In genomic region chr18:45974088-45974536, GRCh38 we compare ENCODE assay signal across 1 cellular context.
TF ChIP-seq lines count a peak whose summit lies in the region.

No MANE protein-coding gene starts in this region.

TF ChIP-seq in K562, 482 proteins besides CTCF, POLR2A, EP300 and RAD21 (continued from another document):
- TF ChIP-seq PCBP2 (IDR thresholded peaks at IDR 0.05; ENCODE audit: low read depth, low read length, poor library complexity, severe bottlenecking) (no peak), FOXA3 (CRISPR knock-in tag; conservative IDR thresholded peaks at IDR 0.05 in 1 of 2, IDR thresholded peaks at IDR 0.05 in 1 of 2) (no peak), HNRNPK (IDR thresholded peaks at IDR 0.05; ENCODE audit: low read depth, low read length, poor library complexity, severe bottlenecking) (no peak), YBX1 (IDR thresholded peaks at IDR 0.05) (no peak), NFXL1 (CRISPR knock-in tag; IDR thresholded peaks at IDR 0.05) (no peak), EWSR1 (IDR thresholded peaks at IDR 0.05; ENCODE audit: borderline replicate concordance, low read depth, partially characterized antibody) (no peak), ZKSCAN3 (CRISPR knock-in tag; IDR thresholded peaks at IDR 0.05) (no peak), ZBTB12 (CRISPR knock-in tag; IDR thresholded peaks at IDR 0.05) (no peak), ZNF24 (IDR thresholded peaks at IDR 0.05) (no peak), NR2C2 (CRISPR knock-in tag; IDR thresholded peaks at IDR 0.05) (no peak), NR2C2 (tag; IDR thresholded peaks at IDR 0.05) (peak; percentile 45), SMC3 (conservative IDR thresholded peaks at IDR 0.05; ENCODE audit: insufficient read depth, low read depth, low read length) (peak; percentile 75), FOXK1 (CRISPR knock-in tag; IDR thresholded peaks at IDR 0.05; ENCODE audit: borderline replicate concordance) (no peak), ARID3A (IDR thresholded peaks at IDR 0.05; ENCODE audit: borderline replicate concordance, low read depth, low read length) (0 out of 2 replicates have a peak, but pooled peaks have one; percentile 32), SNRNP70 (optimal IDR thresholded peaks at IDR 0.05; ENCODE audit: low read depth, low read length) (no peak), STAT5B (CRISPR knock-in tag; IDR thresholded peaks at IDR 0.05) (no peak), GTF2A2 (tag; IDR thresholded peaks at IDR 0.05) (no peak), EGR1 (conservative IDR thresholded peaks at IDR 0.05) (no peak), JUND (IDR thresholded peaks at IDR 0.05; ENCODE audit: borderline replicate concordance, low read depth, low read length) (peak; percentile 9; the same call in 1 of the 2 replicates), JUND (tag; IDR thresholded peaks at IDR 0.05; ENCODE audit: borderline replicate concordance, low read depth, low read length) (no peak), SLC30A9 (CRISPR knock-in tag; IDR thresholded peaks at IDR 0.05) (no peak), KDM5B (IDR thresholded peaks at IDR 0.05; ENCODE audit: insufficient replicate concordance, low read depth, low read length) (no peak), BRF1 (IDR thresholded peaks at IDR 0.05; ENCODE audit: borderline replicate concordance, extremely low read depth, insufficient read length) (no peak), RCOR1 (IDR thresholded peaks at IDR 0.05; ENCODE audit: borderline replicate concordance in 1 of 2, low read depth in 2 of 2, low read length in 2 of 2) (peak in 1 of 2 experiments; percentile 25; a peak in 1 of 4 replicates), ATF3 (IDR thresholded peaks at IDR 0.05) (peak; percentile 61; the same call in 1 of the 2 replicates), ATF3 (CRISPR knock-in tag; conservative IDR thresholded peaks at IDR 0.05) (no peak), DEAF1 (CRISPR knock-in tag; IDR thresholded peaks at IDR 0.05) (peak; percentile 74)
TF ChIP-seq in K562: peak in this region for 10.
